ENCODE assay signal across 8 cellular contexts in the genomic region with DNA sequence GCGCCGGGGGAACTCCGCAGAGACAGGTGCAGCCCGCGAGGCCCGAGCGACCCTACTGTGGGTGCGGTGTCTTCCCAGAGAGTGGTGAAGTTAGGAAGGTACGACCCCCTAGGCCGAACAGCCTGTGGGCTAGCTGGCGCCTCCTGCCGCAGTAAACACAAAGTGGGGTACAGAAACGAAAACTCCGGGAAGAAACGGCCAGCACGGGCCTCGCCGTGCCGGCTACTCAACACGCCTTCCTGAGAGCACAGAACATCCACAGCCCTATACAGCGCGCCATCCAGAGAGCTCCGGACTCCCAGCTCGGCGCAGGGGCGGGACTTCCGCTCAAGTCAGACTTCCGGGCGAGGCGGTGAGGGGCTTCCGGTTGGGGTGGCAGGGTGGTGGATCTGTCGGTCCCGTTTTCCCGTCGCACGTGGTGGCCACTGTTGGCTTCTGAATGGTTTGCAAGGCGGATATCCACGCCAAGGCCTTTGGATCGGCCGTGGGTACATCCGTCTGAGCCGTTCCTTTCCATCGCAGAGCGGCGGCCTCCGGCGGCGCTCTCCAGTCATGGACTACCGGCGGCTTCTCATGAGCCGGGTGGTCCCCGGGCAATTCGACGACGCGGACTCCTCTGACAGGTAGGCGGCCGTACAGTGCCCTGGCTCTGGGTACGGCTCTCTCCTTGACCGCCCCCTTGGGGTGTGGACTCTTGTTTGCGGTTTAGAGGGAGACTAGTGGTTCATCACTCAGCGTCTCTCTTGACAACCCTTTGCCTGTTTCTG.
DNase-seq lines count a peak whose midpoint lies in the region; TF ChIP-seq lines count a peak whose summit lies in the region.

A gene (minus strand): TSS at position 292 of the 767 bp plus-strand sequence. CDS start 2,569 bp downstream, outside the sequence.
A gene (plus strand): TSS at position 358 of the 767 bp plus-strand sequence. CDS start 195 bp downstream, at position 553.

- H3K4me3 ChIP-seq in MM.1S (ENCODE audit: low read length) (peak within 1 kb of the TSS; percentile 84), neuron (ENCODE audit: low read length) (peak within 1 kb of the TSS; percentile 74)

- H3F3A ChIP-seq in MM.1S (ENCODE audit: insufficient read depth, low read length): peaks cover 19% of the 10 kb centered on the region

- no peaks in the 10 kb centered on the region for H3K9me2 ChIP-seq in MM.1S (replicated peaks; ENCODE audit: insufficient read depth, low read length)

- H3K36me3 ChIP-seq in MM.1S (replicated peaks; ENCODE audit: insufficient read depth, low read length) (no peaks in the 10 kb centered on the region), neuron (ENCODE audit: insufficient read depth, low read length) (peaks cover 9% of the 10 kb centered on the region)

- H3K27me3 ChIP-seq in MM.1S (replicated peaks; ENCODE audit: insufficient read depth, low read length) (no peaks in the 10 kb centered on the region), neuron (ENCODE audit: insufficient read depth, low read length) (no peaks in the 10 kb centered on the region)

- H3K27ac ChIP-seq in MM.1S (ENCODE audit: low read length): peak within 1 kb of the TSS; percentile 99

- H3K79me2 ChIP-seq in MM.1S (ENCODE audit: low read length): peaks cover 25% of the 10 kb centered on the region

- H3K4me1 ChIP-seq in MM.1S (ENCODE audit: low read length) (peaks cover 11% of the 10 kb centered on the region), neuron (ENCODE audit: insufficient read depth, low read length) (peaks cover 16% of the 10 kb centered on the region)

- peak; percentile 93 for DNase-seq in GDM1 (lab: John Stamatoyannopoulos, UW)
- peak; percentile 93 for DNase-seq in HCEC 1CT
- DNase-seq in MM.1S: peak; percentile 94
- DNase-seq in SHP77 treated with DMSO at 0.1 percent for 48 hours (lab: John Stamatoyannopoulos, UW): peak; percentile 78
- DNase-seq in activated gamma-delta T cell treated with anti-CD3 and anti-CD28 coated beads, Interleukin-2, amount 50 U/mL, for 16 hours (ENCODE audit: low read depth): peak; percentile 95
- DNase-seq in foreskin melanocyte: peak; percentile 92
- DNase-seq in stromal cell of bone marrow (ENCODE audit: low read depth): peak; percentile 92

- no peak for TF ChIP-seq CTCF in MM.1S (IDR thresholded peaks at IDR 0.05; ENCODE audit: low read length)

- H3K4me2 ChIP-seq in MM.1S (ENCODE audit: low read depth, low read length): peak within 1 kb of the TSS; percentile 75

- H2AFZ ChIP-seq in MM.1S (ENCODE audit: low read length) (peak within 1 kb of the TSS; percentile 83), neuron (ENCODE audit: low read depth, low read length) (peak within 1 kb of the TSS; percentile 90)

- H3K9me3 ChIP-seq in MM.1S (replicated peaks; ENCODE audit: insufficient read depth, low read length) (no peaks in the 10 kb centered on the region), neuron (ENCODE audit: low read length) (no peaks in the 10 kb centered on the region)

- H4K20me1 ChIP-seq in MM.1S (ENCODE audit: insufficient read depth, low read length): no peaks in the 10 kb centered on the region

- peak within 1 kb of the TSS; percentile 93 for H3K9ac ChIP-seq in MM.1S (ENCODE audit: low read length)

Comparison
In these comparisons a context has a peak if more than half of its experiments do, and no peak if none do; other contexts are left out.
1. Peak in every context shown above with its lines: DNase-seq, H3K4me3 ChIP-seq and H3K27ac ChIP-seq.